ENCODE assay signal across 10 cellular contexts in the genomic region with DNA sequence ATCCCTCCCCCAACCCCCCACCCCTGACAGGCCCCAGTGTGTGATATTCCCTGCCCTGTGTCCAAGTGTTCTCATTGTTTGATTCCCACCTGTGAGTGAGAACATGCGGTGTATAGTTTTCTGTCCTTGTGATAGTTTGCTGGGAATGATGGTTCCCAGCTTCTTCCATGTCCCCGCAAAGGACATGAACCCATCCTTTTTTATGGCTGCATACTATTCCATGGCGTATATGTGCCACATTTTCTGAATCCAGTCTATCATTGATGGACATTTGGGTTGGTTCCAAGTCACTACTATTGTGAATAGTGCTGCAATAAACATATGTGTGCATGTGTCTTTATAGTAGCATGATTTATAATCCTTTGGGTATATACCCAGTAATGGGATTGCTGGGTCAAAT. TPM values are rescaled to one million over a fixed set of nuclear protein-coding genes. Genes with fewer than 3 reads are reported as not detected.
"Had no signal": no experiment of that assay in that cellular context is flagged by ENCODE, and none has a peak within 500 bp of the region (broad histone marks: within the 10 kb centered on the region; RNA-seq: fewer than 3 reads in every experiment).

No MANE protein-coding gene starts in this region.

RNA-seq across cellular contexts. Expression of a gene that starts 29.9 kb away (rescaled TPM):
- total RNA-seq: OCI-LY7, PC-3, PC-9, Peyer's patch, Right ventricle myocardium inferior, Right ventricle myocardium superior, RPMI7951, SJCRH30, SJSA1, T-cell had no signal
